2 cellular contexts compared by ENCODE assay signal in the genomic region with DNA sequence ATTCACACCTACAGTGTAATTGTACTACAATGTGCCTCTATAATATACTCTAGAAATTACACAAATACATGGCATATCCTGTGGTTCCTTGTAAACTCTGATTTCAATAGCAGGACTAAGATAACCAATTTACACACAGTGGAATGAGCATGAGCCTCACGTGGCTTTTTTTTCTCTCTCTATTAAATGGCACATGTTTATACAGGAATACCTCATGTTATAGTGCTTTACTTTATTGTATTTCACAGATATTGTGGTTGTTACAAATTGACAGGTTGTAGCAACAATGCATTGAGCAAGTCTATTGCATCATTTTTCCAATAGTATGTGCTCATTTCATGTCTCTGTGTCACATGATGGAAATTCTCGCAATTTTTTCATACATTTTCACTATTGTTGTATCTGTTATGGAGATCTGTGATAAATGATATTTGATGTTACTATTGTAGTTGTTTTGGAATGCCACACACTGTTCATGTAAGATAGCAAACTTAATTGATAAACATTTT.
TF ChIP-seq lines count a peak whose summit lies in the region.

No MANE protein-coding gene starts in this region.

TF ChIP-seq in IMR-90, 13 proteins besides CTCF, POLR2A, EP300 and RAD21 (continued from another document):
- TF ChIP-seq MXI1 (IDR thresholded peaks at IDR 0.05; ENCODE audit: borderline replicate concordance, low read depth, low read length) (no peak), RFX5 (IDR thresholded peaks at IDR 0.05; ENCODE audit: low read depth, low read length) (no peak)

TF ChIP-seq in H1, 55 proteins besides CTCF, POLR2A, EP300 and RAD21 (continued from another document):
- TF ChIP-seq NRF1 (IDR thresholded peaks at IDR 0.05; ENCODE audit: low read depth, low read length) (no peak), GTF2F1 (IDR thresholded peaks at IDR 0.05; ENCODE audit: borderline replicate concordance, low read depth, low read length) (no peak), SIN3A (conservative IDR thresholded peaks at IDR 0.05 in 1 of 2, IDR thresholded peaks at IDR 0.05 in 1 of 2; ENCODE audit: low read depth in 1 of 2, low read length in 2 of 2) (no peak), MAFK (IDR thresholded peaks at IDR 0.05; ENCODE audit: low read depth, low read length) (no peak), SP4 (IDR thresholded peaks at IDR 0.05; ENCODE audit: low read length) (no peak), CTBP2 (IDR thresholded peaks at IDR 0.05; ENCODE audit: borderline replicate concordance, insufficient read depth, insufficient read length, low read length) (no peak), RXRA (IDR thresholded peaks at IDR 0.05; ENCODE audit: insufficient read depth, low read depth, low read length) (no peak), KDM5A (IDR thresholded peaks at IDR 0.05; ENCODE audit: low read length) (no peak), TAF7 (optimal IDR thresholded peaks at IDR 0.05; ENCODE audit: borderline replicate concordance, low read depth, low read length) (no peak), EGR1 (IDR thresholded peaks at IDR 0.05; ENCODE audit: borderline replicate concordance, low read depth, low read length) (no peak), ATF2 (IDR thresholded peaks at IDR 0.05; ENCODE audit: low read length) (no peak), RBBP5 (IDR thresholded peaks at IDR 0.05; ENCODE audit: borderline replicate concordance, low read depth, low read length) (no peak), SIX5 (IDR thresholded peaks at IDR 0.05; ENCODE audit: low read depth, low read length) (no peak), E2F6 (IDR thresholded peaks at IDR 0.05) (no peak), TEAD4 (IDR thresholded peaks at IDR 0.05; ENCODE audit: low read depth, low read length) (no peak)
